15 cellular contexts compared by ENCODE assay signal in genomic region chr22:49833340-49834007, GRCh38. TPM values are rescaled to one million over a fixed set of nuclear protein-coding genes. Genes with fewer than 3 reads are reported as not detected.
DNase-seq lines count a peak whose midpoint lies in the region; ATAC-seq and TF ChIP-seq lines count a peak whose summit lies in the region.
"Had no signal": no experiment of that assay in that cellular context is flagged by ENCODE, and none has a peak within 500 bp of the region (broad histone marks: within the 10 kb centered on the region; RNA-seq: fewer than 3 reads in every experiment).

No MANE protein-coding gene starts in this region.

- H3K27me3 ChIP-seq in prostate gland (replicated peaks; ENCODE audit: insufficient read depth), result no peaks in the 10 kb centered on the region

- peak overlapping the region; percentile 81 for H3K27ac ChIP-seq in epithelial cell of prostate
- H3K27ac ChIP-seq in prostate gland, result no peak overlapping the region
- H3K27ac ChIP-seq: heart left ventricle, neutrophil had no signal

- H3K36me3 ChIP-seq in prostate gland, result no peaks in the 10 kb centered on the region
- H3K36me3 ChIP-seq: heart left ventricle, neutrophil had no signal

- no peak for TF ChIP-seq CTCF in prostate gland (IDR thresholded peaks at IDR 0.05)

- 63% methylated on average over 11 of the region's 11 CpGs for WGBS in prostate gland

- H3K4me1 ChIP-seq in prostate gland (replicated peaks), result no peaks in the 10 kb centered on the region
- H3K4me1 ChIP-seq: heart left ventricle had no signal

- no peak for TF ChIP-seq POLR2A in prostate gland (IDR thresholded peaks at IDR 0.05)

- no peak overlapping the region for H3K4me3 Mint-ChIP-seq in stimulated activated naive CD8-positive, alpha-beta T cell treated with anti-CD3 and anti-CD28 coated beads, Interleukin-15, amount 100 ng/mL, for 72 hours
- H3K4me3 Mint-ChIP-seq: activated CD8-positive, alpha-beta T cell treated with anti-CD3 and anti-CD28 coated beads, Interleukin-2, amount 10 ng/mL, durations not matched to agents 7 days and 5 days; activated naive CD8-positive, alpha-beta T cell treated with anti-CD3 and anti-CD28 coated beads, Interleukin-2, amount 50 U/mL, for 24 hours had no signal

- DNase-seq in D341Med (ENCODE audit: low spot score) (peak; percentile 10), NCI-H69 (lab: John Stamatoyannopoulos, UW) (peak; percentile 41), epithelial cell of prostate (ENCODE audit: low read depth, low spot score) (peak; percentile 73), prostate gland (ENCODE audit: low spot score) (peak; percentile 46), iPS-NIHi11 (ENCODE audit: low spot score) (no peak)
- DNase-seq in stimulated activated naive CD8-positive, alpha-beta T cell treated with anti-CD3 and anti-CD28 coated beads, Interleukin-15, amount 100 ng/mL, for 72 hours, result no peak
- DNase-seq in activated CD4-positive, CD25-positive, alpha-beta regulatory T cell treated with anti-CD3 and anti-CD28 coated beads, Interleukin-2, amount 50 U/mL, for 72 hours, result no peak
- DNase-seq: activated CD8-positive, alpha-beta T cell treated with anti-CD3 and anti-CD28 coated beads, Interleukin-2, amount 10 ng/mL, durations not matched to agents 7 days and 5 days; activated naive CD8-positive, alpha-beta T cell treated with anti-CD3 and anti-CD28 coated beads, Interleukin-2, amount 50 U/mL, for 24 hours; COR-L47; islet precursor cell; midbrain had no signal

- intact Hi-C loops in prostate gland (cut with DNase I), result no loop called here

- H3K9me3 ChIP-seq in prostate gland, result no peaks in the 10 kb centered on the region
- H3K9me3 ChIP-seq: neutrophil had no signal

- no peaks in the 10 kb centered on the region for H3K9me3 Mint-ChIP-seq in stimulated activated naive CD8-positive, alpha-beta T cell treated with anti-CD3 and anti-CD28 coated beads, Interleukin-15, amount 100 ng/mL, for 72 hours
- H3K9me3 Mint-ChIP-seq: activated naive CD8-positive, alpha-beta T cell treated with anti-CD3 and anti-CD28 coated beads, Interleukin-2, amount 50 U/mL, for 24 hours had no signal

- ATAC-seq in stimulated activated naive CD8-positive, alpha-beta T cell treated with anti-CD3 and anti-CD28 coated beads, Interleukin-15, amount 100 ng/mL, for 72 hours, result no peak
- ATAC-seq in GM21737 (IDR thresholded peaks at IDR 0.05; ENCODE audit: unreplicated experiment), result no peak
- ATAC-seq: activated CD8-positive, alpha-beta T cell treated with anti-CD3 and anti-CD28 coated beads, Interleukin-2, amount 10 ng/mL, durations not matched to agents 7 days and 5 days; activated naive CD8-positive, alpha-beta T cell treated with anti-CD3 and anti-CD28 coated beads, Interleukin-2, amount 50 U/mL, for 24 hours; heart left ventricle had no signal

- H3K27ac Mint-ChIP-seq in stimulated activated naive CD8-positive, alpha-beta T cell treated with anti-CD3 and anti-CD28 coated beads, Interleukin-15, amount 100 ng/mL, for 72 hours, result no peak overlapping the region
- H3K27ac Mint-ChIP-seq: activated naive CD8-positive, alpha-beta T cell treated with anti-CD3 and anti-CD28 coated beads, Interleukin-2, amount 50 U/mL, for 24 hours had no signal

- H3K4me1 Mint-ChIP-seq in stimulated activated naive CD8-positive, alpha-beta T cell treated with anti-CD3 and anti-CD28 coated beads, Interleukin-15, amount 100 ng/mL, for 72 hours, result peaks cover 49% of the 10 kb centered on the region

- no peak overlapping the region for H3K4me3 ChIP-seq in prostate gland
- H3K4me3 ChIP-seq: heart left ventricle had no signal

- no peaks in the 10 kb centered on the region for H3K27me3 Mint-ChIP-seq in stimulated activated naive CD8-positive, alpha-beta T cell treated with anti-CD3 and anti-CD28 coated beads, Interleukin-15, amount 100 ng/mL, for 72 hours
- H3K27me3 Mint-ChIP-seq: activated naive CD8-positive, alpha-beta T cell treated with anti-CD3 and anti-CD28 coated beads, Interleukin-2, amount 50 U/mL, for 24 hours had no signal

RNA-seq across cellular contexts. Expression of gene BRD1, which starts 5.8 kb away (rescaled TPM):
- total RNA-seq in prostate gland, result 10 to 100 TPM; 40.3 to 74.2 TPM

RNA-seq across cellular contexts. Expression of gene ZBED4, which starts 20.2 kb away (rescaled TPM):
- 10 to 100 TPM; 10.4 to 11.2 TPM for total RNA-seq in prostate gland

Comparison
In these comparisons a context has a peak if more than half of its experiments do, and no peak if none do; other contexts are left out.
1. DNase-seq: peak in D341Med (single experiment), NCI-H69 (single experiment), epithelial cell of prostate (single experiment) and prostate gland (single experiment); none in stimulated activated naive CD8-positive, alpha-beta T cell treated with anti-CD3 and anti-CD28 coated beads, Interleukin-15, amount 100 ng/mL, for 72 hours (0 of 2), iPS-NIHi11 (single experiment) and activated CD4-positive, CD25-positive, alpha-beta regulatory T cell treated with anti-CD3 and anti-CD28 coated beads, Interleukin-2, amount 50 U/mL, for 72 hours (single experiment).